In the genomic region with DNA sequence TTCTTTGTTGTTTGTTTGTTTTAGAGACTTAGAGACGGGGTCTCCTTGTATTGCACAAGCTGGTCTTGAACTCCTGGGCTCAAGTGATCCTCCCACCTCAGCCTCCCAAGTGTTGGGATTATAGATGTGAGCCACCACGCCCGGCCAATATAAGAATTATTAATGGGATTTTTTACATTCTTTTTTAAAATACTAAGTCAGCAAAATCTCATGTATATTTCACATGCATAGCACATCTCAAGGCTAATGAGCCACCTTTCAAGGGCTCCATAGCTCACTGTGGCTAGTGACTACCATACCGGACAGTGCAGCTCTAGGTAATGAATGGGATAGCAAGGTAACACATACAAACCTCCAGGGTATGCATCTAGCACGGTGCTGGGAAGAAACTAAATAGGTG, we compare ENCODE assay signal across 26 cellular contexts.
DNase-seq lines count a peak whose midpoint lies in the region; ATAC-seq, FAIRE-seq and TF ChIP-seq lines count a peak whose summit lies in the region.
"Had no signal": no experiment of that assay in that cellular context is flagged by ENCODE, and none has a peak within 500 bp of the region (broad histone marks: within the 10 kb centered on the region; RNA-seq: fewer than 3 reads in every experiment).

No MANE protein-coding gene starts in this region.

- H3K4me2 ChIP-seq in HepG2 (ENCODE audit: low read depth, low read length) (no peak overlapping the region), IMR-90 (ENCODE audit: low read depth, low read length) (no peak overlapping the region), endothelial cell of umbilical vein (ENCODE audit: insufficient read depth, low read length) (no peak overlapping the region)
- H3K4me2 ChIP-seq: GM23338 had no signal

- H3K4me1 ChIP-seq in HepG2 (ENCODE audit: insufficient read depth, low read length) (peaks cover 14% of the 10 kb centered on the region), right lobe of liver (no peaks in the 10 kb centered on the region), IMR-90 (ENCODE audit: control insufficient read depth, insufficient read depth, low read length) (peaks cover 2% of the 10 kb centered on the region; the same call in 1 of the 2 replicates), endothelial cell of umbilical vein (ENCODE audit: control insufficient read depth, extremely low read depth, insufficient read depth, low read length) (peaks cover 46% of the 10 kb centered on the region), colonic mucosa (no peaks in the 10 kb centered on the region), right atrium auricular region (no peaks in the 10 kb centered on the region)
- H3K4me1 ChIP-seq: BE2C, HAP-1 had no signal

- no peak overlapping the region for H3K9ac ChIP-seq in HepG2 (ENCODE audit: insufficient read depth, low read depth, low read length)
- no peak overlapping the region for H3K9ac ChIP-seq in IMR-90 (ENCODE audit: low read depth, low read length)
- H3K9ac ChIP-seq in endothelial cell of umbilical vein (replicated peaks; ENCODE audit: extremely low read depth, insufficient read depth, low read length): no peak overlapping the region
- H3K9ac ChIP-seq in colonic mucosa (ENCODE audit: low read depth in 2 of 2, low read length in 2 of 2): no peak overlapping the region

- TF ChIP-seq POLR2A in HepG2 (IDR thresholded peaks at IDR 0.05; ENCODE audit: insufficient read depth in 1 of 2, low read depth in 2 of 2, low read length in 2 of 2): no peak
- no peak for TF ChIP-seq POLR2A in right lobe of liver (IDR thresholded peaks at IDR 0.05)
- no peak for TF ChIP-seq POLR2A in IMR-90 (IDR thresholded peaks at IDR 0.05; ENCODE audit: low read depth, low read length)
- TF ChIP-seq POLR2A in endothelial cell of umbilical vein (IDR thresholded peaks at IDR 0.05; ENCODE audit: low read depth, low read length): no peak

- no peak overlapping the region for H2BK20ac ChIP-seq in IMR-90 (ENCODE audit: low read depth, low read length)

- in situ Hi-C loops in HepG2 (cut with HindIII; ENCODE audit: extremely low pct_ligation_motif_present, low pct_unique_long_range_greater_than_20kb): no loop called here
- in situ Hi-C loops in IMR-90 (cut with MboI; ENCODE audit: low sequenced_read_pairs): no loop called here

- TF ChIP-seq RAD21 in HepG2 (CRISPR knock-in tag; IDR thresholded peaks at IDR 0.05): no peak
- TF ChIP-seq RAD21 in IMR-90 (IDR thresholded peaks at IDR 0.05; ENCODE audit: low read length): no peak

- H4K20me1 ChIP-seq in HepG2 (ENCODE audit: insufficient read depth, low read length): no peaks in the 10 kb centered on the region
- no peaks in the 10 kb centered on the region for H4K20me1 ChIP-seq in IMR-90 (ENCODE audit: insufficient read depth, low read length)
- no peaks in the 10 kb centered on the region for H4K20me1 ChIP-seq in endothelial cell of umbilical vein (replicated peaks; ENCODE audit: control insufficient read depth, extremely low read depth, insufficient read depth, low read length)

- dilution Hi-C loops in IMR-90 (cut with HindIII; ENCODE audit: low sequenced_read_pairs, unreplicated experiment) (no loop called here), endothelial cell of umbilical vein (cut with MboI; ENCODE audit: extremely low pct_ligation_motif_present, low sequenced_read_pairs) (no loop called here)

- H3K27ac ChIP-seq in HepG2 (ENCODE audit: extremely low read length, insufficient read depth, low read length) (no peak overlapping the region), right lobe of liver (no peak overlapping the region), IMR-90 (ENCODE audit: insufficient read depth, low read length) (no peak overlapping the region), endothelial cell of umbilical vein (ENCODE audit: insufficient read depth, low read depth, low read length) (peak overlapping the region; percentile 90), colonic mucosa (no peak overlapping the region), right atrium auricular region (no peak overlapping the region)
- H3K27ac ChIP-seq: 22Rv1, C4-2B had no signal

- TF ChIP-seq CTCF in HepG2 (CRISPR knock-in tag; IDR thresholded peaks at IDR 0.05): no peak
- no peak for TF ChIP-seq CTCF in right lobe of liver (IDR thresholded peaks at IDR 0.05)
- TF ChIP-seq CTCF in IMR-90 (conservative IDR thresholded peaks at IDR 0.05; ENCODE audit: low read depth, low read length): no peak
- TF ChIP-seq CTCF in endothelial cell of umbilical vein (IDR thresholded peaks at IDR 0.05; ENCODE audit: extremely low read depth in 1 of 2, insufficient read depth in 1 of 2, low read depth in 1 of 2, low read length in 2 of 2): no peak
- no peak for TF ChIP-seq CTCF in colonic mucosa (IDR thresholded peaks at IDR 0.05)
- no peak for TF ChIP-seq CTCF in right atrium auricular region (IDR thresholded peaks at IDR 0.05)

- H2BK15ac ChIP-seq in IMR-90 (ENCODE audit: low read depth, low read length): no peak overlapping the region

- WGBS in HepG2 (ENCODE audit: low lambda C conversion rate): 32% methylated on average over 5 of the region's 5 CpGs
- 76% methylated on average over 5 of the region's 5 CpGs for WGBS in right lobe of liver (ENCODE audit: insufficient coverage, low coverage, low lambda C conversion rate, missing lambda C conversion rate)
- no CpG with 5 or more reads among the region's 5 CpGs for WGBS in IMR-90 (ENCODE audit: extremely low coverage in 2 of 2, insufficient read length in 1 of 2), 2 experiments

- no peak overlapping the region for H2BK120ac ChIP-seq in IMR-90 (ENCODE audit: low read depth, low read length)

- H3K4ac ChIP-seq in IMR-90 (ENCODE audit: low read depth, low read length): no peak overlapping the region

- POLR2A ChIA-PET in HepG2 (lab: Yijun Ruan, JAX): no interaction called here
- POLR2A ChIA-PET in IMR-90 (lab: Charles Lee; ENCODE audit: unreplicated experiment): no interaction called here
- POLR2A ChIA-PET in endothelial cell of umbilical vein (lab: Charles Lee): no interaction called here

- no peak overlapping the region for H2AK5ac ChIP-seq in IMR-90 (ENCODE audit: low read depth, low read length)

- no peak overlapping the region for H3K18ac ChIP-seq in IMR-90 (ENCODE audit: low read depth, low read length)

- no peak overlapping the region for H3K56ac ChIP-seq in IMR-90 (ENCODE audit: extremely low read depth, insufficient read depth, low read length)

- BruUV-seq in HepG2 (replicated peaks; lab: Mats Ljungman, UMichigan) (no TSS peak), IMR-90 (replicated peaks; lab: Mats Ljungman, UMichigan) (no TSS peak), endothelial cell of umbilical vein (replicated peaks; lab: Mats Ljungman, UMichigan) (no TSS peak)

- H3K9me1 ChIP-seq in IMR-90 (ENCODE audit: insufficient read depth, low read length) (peaks cover 3% of the 10 kb centered on the region; the same call in 1 of the 2 replicates), endothelial cell of umbilical vein (replicated peaks; ENCODE audit: control insufficient read depth, extremely low read depth, insufficient read depth, low read length) (no peaks in the 10 kb centered on the region)

- no peak overlapping the region for H2BK5ac ChIP-seq in IMR-90 (ENCODE audit: low read depth, low read length, poor library complexity, severe bottlenecking)

- no peak overlapping the region for H4K8ac ChIP-seq in IMR-90 (ENCODE audit: low read depth in 2 of 2, low read length in 2 of 2)

- intact Hi-C loops in HepG2 (cut with micrococcal nuclease; ENCODE audit: unreplicated experiment): no loop called here
- intact Hi-C loops in right lobe of liver (cut with DNase I): no loop called here
- intact Hi-C loops in IMR-90 (cut with micrococcal nuclease): no loop called here
- intact Hi-C loops in endothelial cell of umbilical vein (cut with micrococcal nuclease): loop anchor here (2.0 to 10.0 kb wide), 6 partner anchors 168 to 1513 kb away; no protein-coding TSS in a partner anchor
- intact Hi-C loops in colonic mucosa (cut with DNase I): no loop called here

- H3K27me3 ChIP-seq in HepG2 (ENCODE audit: control insufficient read depth in 1 of 2, insufficient read depth in 2 of 2, low read length in 2 of 2): no peaks in the 10 kb centered on the region
- no peaks in the 10 kb centered on the region for H3K27me3 ChIP-seq in right lobe of liver
- no peaks in the 10 kb centered on the region for H3K27me3 ChIP-seq in IMR-90 (ENCODE audit: control insufficient read depth, insufficient read depth, low read length)
- no peaks in the 10 kb centered on the region for H3K27me3 ChIP-seq in endothelial cell of umbilical vein (ENCODE audit: control insufficient read depth in 2 of 2, insufficient read depth in 2 of 2, low read length in 2 of 2)
- no peaks in the 10 kb centered on the region for H3K27me3 ChIP-seq in colonic mucosa
- H3K27me3 ChIP-seq in right atrium auricular region: no peaks in the 10 kb centered on the region
- H3K27me3 ChIP-seq: BE2C had no signal

- H3K4me3 ChIP-seq in HepG2 (replicated peaks in 1 of 3; ENCODE audit: insufficient read depth in 1 of 3, low read depth in 2 of 3, low read length in 3 of 3): no peak overlapping the region
- H3K4me3 ChIP-seq in right lobe of liver: no peak overlapping the region
- no peak overlapping the region for H3K4me3 ChIP-seq in IMR-90 (ENCODE audit: insufficient read depth, low read depth, low read length)
- no peak overlapping the region for H3K4me3 ChIP-seq in endothelial cell of umbilical vein (replicated peaks in 1 of 3; ENCODE audit: insufficient read depth in 1 of 3, low read depth in 1 of 3, low read length in 3 of 3)
- no peak overlapping the region for H3K4me3 ChIP-seq in colonic mucosa
- H3K4me3 ChIP-seq in right atrium auricular region: no peak overlapping the region
- H3K4me3 ChIP-seq: GM12878, GM23338, HAP-1 had no signal

- TF ChIP-seq EP300 in HepG2 (IDR thresholded peaks at IDR 0.05; ENCODE audit: low read depth in 2 of 2, low read length in 2 of 2): no peak
- no peak for TF ChIP-seq EP300 in HepG2 (CRISPR knock-in tag; IDR thresholded peaks at IDR 0.05; ENCODE audit: borderline replicate concordance)

- CTCF ChIA-PET in HepG2 (lab: Yijun Ruan, JAX; ENCODE audit: low intra/inter-chr PET ratio, low total read pairs) (no interaction called here), IMR-90 (lab: Yijun Ruan, JAX) (no interaction called here), endothelial cell of umbilical vein (lab: Charles Lee) (interaction anchor here (1.1 to 1.6 kb wide), 3 partner anchors 17 to 295 kb away, joined by 3 to 5 read pairs (median 4); no protein-coding TSS in a partner anchor)

- H3K79me2 ChIP-seq in HepG2 (ENCODE audit: insufficient read depth, low read length) (no peaks in the 10 kb centered on the region), endothelial cell of umbilical vein (ENCODE audit: control insufficient read depth, insufficient read depth, low read length) (no peaks in the 10 kb centered on the region)

- H2AFZ ChIP-seq in HepG2 (ENCODE audit: low read length) (no peak overlapping the region), IMR-90 (replicated peaks; ENCODE audit: low read length, poor library complexity) (no peak overlapping the region), endothelial cell of umbilical vein (ENCODE audit: low read depth, low read length) (no peak overlapping the region)
- H2AFZ ChIP-seq: GM23338 had no signal

- H3K9me3 ChIP-seq in HepG2 (ENCODE audit: low read length) (no peaks in the 10 kb centered on the region), right lobe of liver (no peaks in the 10 kb centered on the region), IMR-90 (ENCODE audit: control insufficient read depth, insufficient read depth, low read length) (no peaks in the 10 kb centered on the region), endothelial cell of umbilical vein (replicated peaks; ENCODE audit: control insufficient read depth, insufficient read depth, low read length) (no peaks in the 10 kb centered on the region), colonic mucosa (no peaks in the 10 kb centered on the region), right atrium auricular region (no peaks in the 10 kb centered on the region)
- H3K9me3 ChIP-seq: BE2C, HAP-1 had no signal

- DNase-seq in HepG2 (ENCODE audit: low spot score): no peak
- DNase-seq in right lobe of liver: no peak
- DNase-seq in IMR-90: no peak
- DNase-seq in endothelial cell of umbilical vein (ENCODE audit: low read depth, low spot score): no peak
- no peak for DNase-seq in colonic mucosa
- no peak for DNase-seq in stimulated activated CD4-positive, alpha-beta T cell treated with anti-CD3 and anti-CD28 coated beads, Interleukin-1b, Interleukin-23, amount 100 ng/mL, for 48 hours
- DNase-seq in right atrium auricular region (ENCODE audit: low spot score): no peak
- DNase-seq: ACHN; AML-193; BE2C; CD4-positive, CD25-positive, alpha-beta regulatory T cell; CD8-positive, alpha-beta T cell; DMS 273 treated with DMSO at 0.1 percent for 48 hours; DMS79; EL; GDM1; HFFc6 had no signal

- FAIRE-seq in HepG2 (lab: Jason Lieb, UNC): no peak
- FAIRE-seq in endothelial cell of umbilical vein (lab: Jason Lieb, UNC): no peak
- FAIRE-seq: A204.1, D721Med, GM12878, GM18507 had no signal

- no peak overlapping the region for H3K23ac ChIP-seq in IMR-90 (ENCODE audit: low read depth, low read length)

- H3K79me1 ChIP-seq in IMR-90 (ENCODE audit: low read depth in 1 of 2, low read length in 2 of 2): no peaks in the 10 kb centered on the region

- peak; percentile 38; the same call in 2 of the 3 replicates for ATAC-seq in HepG2
- ATAC-seq in right lobe of liver: no peak
- no peak for ATAC-seq in IMR-90 (ENCODE audit: low read depth)
- ATAC-seq in GM18502 (IDR thresholded peaks at IDR 0.05; ENCODE audit: poor library complexity, unreplicated experiment): no peak
- ATAC-seq: CD8-positive, alpha-beta T cell; GM12878; GM23338 had no signal

- H3K36me3 ChIP-seq in HepG2 (replicated peaks in 1 of 2; ENCODE audit: control insufficient read depth in 1 of 2, insufficient read depth in 2 of 2, low read length in 2 of 2) (no peaks in the 10 kb centered on the region), right lobe of liver (no peaks in the 10 kb centered on the region), IMR-90 (ENCODE audit: control insufficient read depth, insufficient read depth, low read length) (no peaks in the 10 kb centered on the region), endothelial cell of umbilical vein (ENCODE audit: control insufficient read depth in 2 of 2, extremely low read depth in 1 of 2, insufficient read depth in 2 of 2, low read length in 2 of 2) (no peaks in the 10 kb centered on the region), colonic mucosa (no peaks in the 10 kb centered on the region), right atrium auricular region (no peaks in the 10 kb centered on the region)
- H3K36me3 ChIP-seq: BE2C, HAP-1 had no signal

- H4K5ac ChIP-seq in IMR-90 (ENCODE audit: low read depth, low read length): no peak overlapping the region

- no peak overlapping the region for H2AK9ac ChIP-seq in IMR-90 (replicated peaks; ENCODE audit: low read depth, low read length, poor library complexity)

- no peak overlapping the region for H4K91ac ChIP-seq in IMR-90 (ENCODE audit: insufficient read depth, low read depth, low read length)

- H3K14ac ChIP-seq in IMR-90 (replicated peaks; ENCODE audit: low read depth, low read length): no peak overlapping the region
